Comparison of ENCODE assay signal across 24 cellular contexts in the genomic region with DNA sequence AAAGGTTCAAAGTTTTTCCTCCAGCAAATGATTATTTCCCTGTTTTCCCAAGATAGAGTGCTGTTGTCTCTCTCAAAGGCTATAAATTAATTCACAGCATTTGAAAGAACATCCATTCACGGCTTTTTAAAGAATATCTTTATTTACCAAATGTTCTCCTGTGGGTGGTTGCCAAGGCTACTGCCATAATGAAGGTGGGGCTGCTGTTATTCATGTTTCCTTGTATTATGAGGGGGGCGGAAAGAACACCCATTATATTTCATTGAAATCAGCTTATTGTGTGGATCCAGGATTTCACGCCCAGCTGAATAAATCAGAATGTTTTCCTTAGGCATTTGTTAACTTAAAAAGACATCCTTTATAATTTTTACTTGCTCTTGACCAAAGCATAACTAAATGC. TPM values are rescaled to one million over a fixed set of nuclear protein-coding genes. Genes with fewer than 3 reads are reported as not detected.
DNase-seq lines count a peak whose midpoint lies in the region; ATAC-seq, FAIRE-seq and TF ChIP-seq lines count a peak whose summit lies in the region.
"Had no signal": no experiment of that assay in that cellular context is flagged by ENCODE, and none has a peak within 500 bp of the region (broad histone marks: within the 10 kb centered on the region; RNA-seq: fewer than 3 reads in every experiment).

No MANE protein-coding gene starts in this region.

- peak overlapping the region; percentile 68 for H3K9ac ChIP-seq in endothelial cell of umbilical vein (replicated peaks; ENCODE audit: extremely low read depth, insufficient read depth, low read length)
- H3K9ac ChIP-seq: BLaER1, neural progenitor cell had no signal

- H3K27ac ChIP-seq in left ventricle myocardium inferior (replicated peaks) (peak overlapping the region; percentile 85), endothelial cell of umbilical vein (ENCODE audit: insufficient read depth, low read depth, low read length) (peak overlapping the region; percentile 64), uterus (peak overlapping the region; percentile 26 to 70)
- H3K27ac ChIP-seq: BLaER1, neural progenitor cell had no signal

- H3K79me2 ChIP-seq in endothelial cell of umbilical vein (ENCODE audit: control insufficient read depth, insufficient read depth, low read length), result no peaks in the 10 kb centered on the region

- DNase-seq in left ventricle myocardium inferior, result no peak
- no peak for DNase-seq in Right ventricle myocardium inferior (ENCODE audit: missing footprints)
- peak; percentile 90 for DNase-seq in endothelial cell of umbilical vein (ENCODE audit: low read depth, low spot score)
- no peak for DNase-seq in progenitor cell of endocrine pancreas (ENCODE audit: low spot score, unreplicated experiment)
- DNase-seq in uterus, result no peak
- no peak for DNase-seq in stimulated activated naive CD8-positive, alpha-beta T cell treated with anti-CD3 and anti-CD28 coated beads, Interleukin-15, Interleukin-2, amounts not matched to agents 100 U/mL and 50 U/mL, for 24 hours
- DNase-seq: ACHN; activated CD8-positive, alpha-beta T cell treated with anti-CD3 and anti-CD28 coated beads, Interleukin-2, amount 10 ng/mL, durations not matched to agents 7 days and 5 days; activated naive CD4-positive, alpha-beta T cell treated with Interleukin-2 at 50 U/mL for 16 hours; activated T-cell treated with anti-CD3 and anti-CD28 coated beads, Interleukin-2, amount 50 U/mL, for 1 hour; amniotic stem cell; GF-D8; KBM-7; MM.1S; NCI-H1417 treated with DMSO at 0.1 percent for 48 hours; NCI-H524; substantia nigra; T-helper 17 cell had no signal

- TF ChIP-seq POLR2A in endothelial cell of umbilical vein (IDR thresholded peaks at IDR 0.05; ENCODE audit: low read depth, low read length) (no peak), uterus (IDR thresholded peaks at IDR 0.05) (no peak)

- H3K4me1 ChIP-seq in left ventricle myocardium inferior (peaks cover 48% of the 10 kb centered on the region), endothelial cell of umbilical vein (ENCODE audit: control insufficient read depth, extremely low read depth, insufficient read depth, low read length) (peaks cover 28% of the 10 kb centered on the region), uterus (no peaks in the 10 kb centered on the region)
- H3K4me1 ChIP-seq: BLaER1, neural progenitor cell had no signal

- BruUV-seq in endothelial cell of umbilical vein (replicated peaks; lab: Mats Ljungman, UMichigan), result no TSS peak

- intact Hi-C loops in left ventricle myocardium inferior (cut with micrococcal nuclease), result no loop called here
- intact Hi-C loops in Right ventricle myocardium inferior (cut with DNase I), result no loop called here
- intact Hi-C loops in endothelial cell of umbilical vein (cut with micrococcal nuclease), result no loop called here
- intact Hi-C loops in uterus (cut with DNase I; ENCODE audit: low total_unique reads), result no loop called here

- no peaks in the 10 kb centered on the region for H3K9me1 ChIP-seq in endothelial cell of umbilical vein (replicated peaks; ENCODE audit: control insufficient read depth, extremely low read depth, insufficient read depth, low read length)

- H3K27me3 Mint-ChIP-seq in progenitor cell of endocrine pancreas, result no peaks in the 10 kb centered on the region
- H3K27me3 Mint-ChIP-seq: dendritic cell treated with granulocyte-macrophage colony-stimulating factor and Interleukin-4, amounts not matched to agents 40 ng/mL and 50 ng/mL, for 4 days; T-helper 17 cell had no signal

- ATAC-seq in Right ventricle myocardium inferior (no peak), GM21526 (IDR thresholded peaks at IDR 0.05; ENCODE audit: low FRiP score, unreplicated experiment) (no peak), GM19351 (IDR thresholded peaks at IDR 0.05; ENCODE audit: unreplicated experiment) (no peak)
- ATAC-seq in stimulated activated naive CD8-positive, alpha-beta T cell treated with anti-CD3 and anti-CD28 coated beads, Interleukin-15, Interleukin-2, amounts not matched to agents 100 U/mL and 50 U/mL, for 24 hours, result no peak
- ATAC-seq: activated CD8-positive, alpha-beta T cell treated with anti-CD3 and anti-CD28 coated beads, Interleukin-2, amount 10 ng/mL, durations not matched to agents 7 days and 5 days; T-helper 17 cell had no signal

- POLR2A ChIA-PET in endothelial cell of umbilical vein (lab: Charles Lee), result no interaction called here

- H3K9me3 ChIP-seq in left ventricle myocardium inferior (replicated peaks) (no peaks in the 10 kb centered on the region), endothelial cell of umbilical vein (replicated peaks; ENCODE audit: control insufficient read depth, insufficient read depth, low read length) (no peaks in the 10 kb centered on the region), uterus (no peaks in the 10 kb centered on the region)
- H3K9me3 ChIP-seq: BLaER1 had no signal

- dilution Hi-C loops in endothelial cell of umbilical vein (cut with MboI; ENCODE audit: extremely low pct_ligation_motif_present, low sequenced_read_pairs), result no loop called here

- no peaks in the 10 kb centered on the region for H4K20me1 ChIP-seq in endothelial cell of umbilical vein (replicated peaks; ENCODE audit: control insufficient read depth, extremely low read depth, insufficient read depth, low read length)

- FAIRE-seq in endothelial cell of umbilical vein (lab: Jason Lieb, UNC), result peak; percentile 47
- FAIRE-seq: bronchial epithelial cell had no signal

- no peak overlapping the region for H3K4me3 Mint-ChIP-seq in progenitor cell of endocrine pancreas (ENCODE audit: low read depth)
- H3K4me3 Mint-ChIP-seq: activated CD8-positive, alpha-beta T cell treated with anti-CD3 and anti-CD28 coated beads, Interleukin-2, amount 10 ng/mL, durations not matched to agents 7 days and 5 days; dendritic cell treated with granulocyte-macrophage colony-stimulating factor and Interleukin-4, amounts not matched to agents 40 ng/mL and 50 ng/mL, for 4 days; neural progenitor cell; T-helper 17 cell had no signal

- H3K36me3 Mint-ChIP-seq in progenitor cell of endocrine pancreas (ENCODE audit: insufficient read depth), result peaks cover 12% of the 10 kb centered on the region

- peak overlapping the region; percentile 46 for H3K4me3 ChIP-seq in left ventricle myocardium inferior
- peak overlapping the region in 1 of 3 experiments; percentile 51 for H3K4me3 ChIP-seq in endothelial cell of umbilical vein (replicated peaks in 1 of 3; ENCODE audit: insufficient read depth in 1 of 3, low read depth in 1 of 3, low read length in 3 of 3)
- no peak overlapping the region for H3K4me3 ChIP-seq in uterus
- H3K4me3 ChIP-seq: BLaER1, neural progenitor cell had no signal

- no peaks in the 10 kb centered on the region for H3K9me3 Mint-ChIP-seq in progenitor cell of endocrine pancreas (ENCODE audit: low read depth)
- H3K9me3 Mint-ChIP-seq: dendritic cell treated with granulocyte-macrophage colony-stimulating factor and Interleukin-4, amounts not matched to agents 40 ng/mL and 50 ng/mL, for 4 days; neural progenitor cell had no signal

- no peaks in the 10 kb centered on the region for H3K27me3 ChIP-seq in left ventricle myocardium inferior (ENCODE audit: low read depth)
- H3K27me3 ChIP-seq in endothelial cell of umbilical vein (ENCODE audit: control insufficient read depth in 2 of 2, insufficient read depth in 2 of 2, low read length in 2 of 2), result no peaks in the 10 kb centered on the region
- no peaks in the 10 kb centered on the region for H3K27me3 ChIP-seq in uterus
- H3K27me3 ChIP-seq: BLaER1, neural progenitor cell had no signal

- peaks cover 76% of the 10 kb centered on the region for H3K36me3 ChIP-seq in left ventricle myocardium inferior
- H3K36me3 ChIP-seq in endothelial cell of umbilical vein (ENCODE audit: control insufficient read depth in 2 of 2, extremely low read depth in 1 of 2, insufficient read depth in 2 of 2, low read length in 2 of 2), result peaks cover 18 to 19% of the 10 kb centered on the region in 2 experiments
- H3K36me3 ChIP-seq in uterus, result no peaks in the 10 kb centered on the region

- peak overlapping the region; percentile 25 for H3K27ac Mint-ChIP-seq in progenitor cell of endocrine pancreas
- H3K27ac Mint-ChIP-seq: activated CD8-positive, alpha-beta T cell treated with anti-CD3 and anti-CD28 coated beads, Interleukin-2, amount 10 ng/mL, durations not matched to agents 7 days and 5 days; dendritic cell treated with granulocyte-macrophage colony-stimulating factor and Interleukin-4, amounts not matched to agents 40 ng/mL and 50 ng/mL, for 4 days; neural progenitor cell; T-helper 17 cell had no signal

- TF ChIP-seq CTCF in left ventricle myocardium inferior (IDR thresholded peaks at IDR 0.05; ENCODE audit: borderline replicate concordance) (no peak), endothelial cell of umbilical vein (IDR thresholded peaks at IDR 0.05; ENCODE audit: extremely low read depth in 1 of 2, insufficient read depth in 1 of 2, low read depth in 1 of 2, low read length in 2 of 2) (no peak), progenitor cell of endocrine pancreas (IDR thresholded peaks at IDR 0.05; ENCODE audit: unreplicated experiment) (no peak), uterus (IDR thresholded peaks at IDR 0.05) (no peak)

- CTCF ChIA-PET in endothelial cell of umbilical vein (lab: Charles Lee), result interaction anchor here (1.0 to 2.3 kb wide), 7 partner anchors 9 to 1283 kb away, joined by 3 to 11 read pairs (median 3); partner anchors contain the start of gene SRP14

- no peak overlapping the region for H2AFZ ChIP-seq in endothelial cell of umbilical vein (ENCODE audit: low read depth, low read length)
- H2AFZ ChIP-seq: neural progenitor cell had no signal

- no peaks in the 10 kb centered on the region for H3K4me1 Mint-ChIP-seq in progenitor cell of endocrine pancreas (ENCODE audit: low read depth)

- H3K4me2 ChIP-seq in endothelial cell of umbilical vein (ENCODE audit: insufficient read depth, low read length), result peak overlapping the region; percentile 84
- H3K4me2 ChIP-seq: BLaER1, neural progenitor cell had no signal

TF ChIP-seq in endothelial cell of umbilical vein, 7 proteins besides CTCF, POLR2A, EP300 and RAD21:
- TF ChIP-seq POLR2AphosphoS5 (IDR thresholded peaks at IDR 0.05; ENCODE audit: insufficient read depth, low read depth, low read length) (no peak), JUN (IDR thresholded peaks at IDR 0.05; ENCODE audit: borderline replicate concordance, insufficient read depth, insufficient read length, low read depth) (peak; percentile 17), EZH2 (IDR thresholded peaks at IDR 0.05; ENCODE audit: borderline replicate concordance, low read depth, low read length, severe bottlenecking) (no peak)
TF ChIP-seq in endothelial cell of umbilical vein: peak in this region for 1.

RNA-seq across cellular contexts. Expression of gene SRP14, which starts 10.1 kb away (rescaled TPM):
- total RNA-seq in left ventricle myocardium inferior, result 240 TPM
- total RNA-seq in Right ventricle myocardium inferior, result 232 TPM
- total RNA-seq in endothelial cell of umbilical vein, result 220 and 260 TPM in 2 replicates
- polyA plus RNA-seq in endothelial cell of umbilical vein, result 304 and 330 TPM in 2 replicates
- polyA plus RNA-seq in endothelial cell of umbilical vein (2011; cell fraction: cytosol; rRNA removed), result 356 and 439 TPM in 2 replicates
- 128 and 211 TPM in 2 replicates for polyA plus RNA-seq in endothelial cell of umbilical vein (2011; cell fraction: nucleus; rRNA removed)
- 324 and 416 TPM in 2 replicates for polyA plus RNA-seq in endothelial cell of umbilical vein (2012)
- 113 and 123 TPM in 2 replicates for polyA minus RNA-seq in endothelial cell of umbilical vein
- polyA minus RNA-seq in endothelial cell of umbilical vein (2011; cell fraction: cytosol; rRNA and poly(A)+ RNA removed), result 72.4 TPM
- 57.2 and 58.1 TPM in 2 replicates for polyA minus RNA-seq in endothelial cell of umbilical vein (2011; cell fraction: nucleus; rRNA and poly(A)+ RNA removed)
- total RNA-seq in progenitor cell of endocrine pancreas, result 282 and 285 TPM in 2 replicates
- 100 to 1,000 TPM; 142 to 485 (median 230) TPM for total RNA-seq in uterus
